In the genomic region with DNA sequence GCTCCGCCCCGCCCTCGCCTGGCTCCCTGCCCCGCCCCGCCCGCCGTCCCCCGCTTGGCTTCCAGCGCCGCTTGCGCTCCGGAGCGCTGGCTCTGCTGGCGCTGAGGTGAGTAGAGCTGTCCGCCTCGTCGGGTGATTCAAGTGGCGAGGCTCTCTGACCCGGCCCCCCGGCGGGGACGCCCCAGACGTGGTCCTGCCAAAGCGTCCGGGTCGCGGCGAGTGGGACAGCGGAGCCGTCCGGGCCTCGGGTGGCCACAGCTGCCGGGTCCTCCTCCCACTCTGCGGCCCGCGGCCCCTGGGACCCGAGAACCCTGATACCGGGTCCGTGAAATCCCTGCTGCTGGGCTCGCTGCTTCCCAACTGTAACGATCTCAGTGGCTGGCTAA, we compare ENCODE assay signal across 8 cellular contexts. TPM values are rescaled to one million over a fixed set of nuclear protein-coding genes. Genes with fewer than 3 reads are reported as not detected.
DNase-seq lines count a peak whose midpoint lies in the region; ATAC-seq and TF ChIP-seq lines count a peak whose summit lies in the region.

A gene (plus strand): TSS at position 46 of the 386 bp plus-strand sequence. CDS start 4,477 bp downstream, outside the sequence.

- TF ChIP-seq RAD21 in SK-N-SH (IDR thresholded peaks at IDR 0.05; ENCODE audit: low read length): no peak

- peak within 1 kb of the TSS; percentile 86 to 94 for H3K27ac ChIP-seq in SK-N-SH (ENCODE audit: low read depth in 2 of 2, low read length in 1 of 2)
- H3K27ac ChIP-seq in neutrophil: peak within 1 kb of the TSS; percentile 85

- no peaks in the 10 kb centered on the region for H4K20me1 ChIP-seq in SK-N-SH (ENCODE audit: insufficient read depth)

- H3F3A ChIP-seq in SK-N-SH (replicated peaks; ENCODE audit: insufficient read depth): peaks cover 11% of the 10 kb centered on the region

- H3K36me3 ChIP-seq in SK-N-SH (replicated peaks in 1 of 2; ENCODE audit: control insufficient read depth in 1 of 2, insufficient read depth in 2 of 2, low read length in 1 of 2) (peaks cover 0 to 7% of the 10 kb centered on the region in 2 experiments), neutrophil (no peaks in the 10 kb centered on the region)

- H3K4me3 ChIP-seq in AG04449 (ENCODE audit: low read depth, low read length) (peak within 1 kb of the TSS; percentile 86), SK-N-SH (ENCODE audit: low read depth in 2 of 2, low read length in 1 of 2) (peak within 1 kb of the TSS; percentile 87 to 94), fibroblast of mammary gland (ENCODE audit: control insufficient read depth, low read depth, low read length) (peak within 1 kb of the TSS; percentile 82), neutrophil (ENCODE audit: low read depth in 1 of 2, low read length in 1 of 2) (peak within 1 kb of the TSS; percentile 91 to 96)

- H3K9me2 ChIP-seq in SK-N-SH: no peaks in the 10 kb centered on the region

- TF ChIP-seq CTCF in AG04449 (IDR thresholded peaks at IDR 0.05; ENCODE audit: insufficient read depth, low read length, missing control alignments) (no peak), SK-N-SH (IDR thresholded peaks at IDR 0.05) (no peak), fibroblast of mammary gland (conservative IDR thresholded peaks at IDR 0.05; ENCODE audit: control insufficient read depth, insufficient read depth, low read depth, low read length) (no peak), neutrophil (IDR thresholded peaks at IDR 0.05) (no peak)

- POLR2A ChIA-PET in AG04449 (lab: Yijun Ruan, JAX): interaction anchor here (0.6 to 1.6 kb wide), 2 partner anchors 16 to 453 kb away, joined by 3 read pairs; no protein-coding TSS in a partner anchor
- POLR2A ChIA-PET in SK-N-SH (lab: Yijun Ruan, JAX): interaction anchor here (1.0 to 1.1 kb wide), 2 partner anchors 28 to 482 kb away, joined by 3 read pairs; a partner anchor contains a TSS
- POLR2A ChIA-PET in HEK293T (lab: Yijun Ruan, JAX): interaction anchor here (0.6 to 1.9 kb wide), 17 partner anchors 9 to 482 kb away, joined by 3 to 13 read pairs (median 3); a partner anchor contains a TSS

- TF ChIP-seq EP300 in SK-N-SH (IDR thresholded peaks at IDR 0.05; ENCODE audit: borderline replicate concordance in 1 of 2, low read depth in 1 of 2, low read length in 1 of 2): no peak; a peak in 1 of 4 replicates

- DNase-seq in AG04449 (ENCODE audit: low read depth, low spot score): no peak
- DNase-seq in SK-N-SH: no peak
- no peak for DNase-seq in fibroblast of mammary gland (ENCODE audit: low read depth)
- DNase-seq in AG20443 (ENCODE audit: low spot score): no peak
- no peak for DNase-seq in HEK293T (ENCODE audit: extremely low spot score)
- DNase-seq in effector CD8-positive, alpha-beta T cell (lab: John Stamatoyannopoulos, UW): no peak

- peak within 1 kb of the TSS; percentile 92 for H3K9ac ChIP-seq in SK-N-SH

- H3K4me2 ChIP-seq in SK-N-SH: peak within 1 kb of the TSS; percentile 84

- CTCF ChIA-PET in AG04449 (lab: Yijun Ruan, JAX): interaction anchor here (2.1 to 3.5 kb wide), 4 partner anchors 21 to 505 kb away, joined by 9 to 15 read pairs (median 10); no protein-coding TSS in a partner anchor
- CTCF ChIA-PET in SK-N-SH (lab: Yijun Ruan, JAX): interaction anchor here (1.0 to 4.2 kb wide), 4 partner anchors 22 to 453 kb away, joined by 3 to 18 read pairs (median 6); a partner anchor contains a TSS
- CTCF ChIA-PET in HEK293T (lab: Yijun Ruan, JAX): interaction anchor here (1.3 to 1.8 kb wide), 3 partner anchors 22 to 453 kb away, joined by 3 to 12 read pairs (median 4); no protein-coding TSS in a partner anchor

- no peaks in the 10 kb centered on the region for H3K9me3 ChIP-seq in SK-N-SH
- H3K9me3 ChIP-seq in neutrophil: no peaks in the 10 kb centered on the region

- H3K4me1 ChIP-seq in SK-N-SH (ENCODE audit: control insufficient read depth in 1 of 2, insufficient read depth in 2 of 2, low read depth in 1 of 2, low read length in 1 of 2) (peaks cover 8 to 18% of the 10 kb centered on the region in 2 experiments; a peak in 3 of 4 replicates), neutrophil (ENCODE audit: control insufficient read depth in 1 of 2, insufficient read depth in 1 of 2, low read depth in 1 of 2, low read length in 1 of 2) (peaks cover 33 to 38% of the 10 kb centered on the region in 2 experiments)

- H3K79me2 ChIP-seq in SK-N-SH (ENCODE audit: insufficient read depth): no peaks in the 10 kb centered on the region

- H2AFZ ChIP-seq in SK-N-SH (ENCODE audit: low read depth): peak within 1 kb of the TSS; percentile 89

- no peaks in the 10 kb centered on the region for H3K27me3 ChIP-seq in SK-N-SH (ENCODE audit: insufficient read depth)
- H3K27me3 ChIP-seq in neutrophil: peaks cover 9% of the 10 kb centered on the region

- 0% methylated on average over 4 of the region's 41 CpGs for WGBS in SK-N-SH (ENCODE audit: low lambda C conversion rate)

- ATAC-seq in GM19351 (IDR thresholded peaks at IDR 0.05; ENCODE audit: unreplicated experiment): peak; percentile 29

TF ChIP-seq in SK-N-SH, 30 proteins besides CTCF, POLR2A, EP300 and RAD21:
- 0 out of 2 replicates have a peak, but pooled peaks have one; percentile 15 for TF ChIP-seq SIN3A (IDR thresholded peaks at IDR 0.05; ENCODE audit: borderline replicate concordance, low read depth, low read length)
- TF ChIP-seq, protein P1, sequence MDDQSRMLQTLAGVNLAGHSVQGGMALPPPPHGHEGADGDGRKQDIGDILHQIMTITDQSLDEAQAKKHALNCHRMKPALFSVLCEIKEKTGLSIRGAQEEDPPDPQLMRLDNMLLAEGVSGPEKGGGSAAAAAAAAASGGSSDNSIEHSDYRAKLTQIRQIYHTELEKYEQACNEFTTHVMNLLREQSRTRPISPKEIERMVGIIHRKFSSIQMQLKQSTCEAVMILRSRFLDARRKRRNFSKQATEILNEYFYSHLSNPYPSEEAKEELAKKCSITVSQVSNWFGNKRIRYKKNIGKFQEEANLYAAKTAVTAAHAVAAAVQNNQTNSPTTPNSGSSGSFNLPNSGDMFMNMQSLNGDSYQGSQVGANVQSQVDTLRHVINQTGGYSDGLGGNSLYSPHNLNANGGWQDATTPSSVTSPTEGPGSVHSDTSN (IDR thresholded peaks at IDR 0.05): no peak
- TF ChIP-seq NFIC (IDR thresholded peaks at IDR 0.05; ENCODE audit: borderline replicate concordance): peak; percentile 29; the same call in 1 of the 2 replicates

TF ChIP-seq in HEK293T, 16 proteins besides CTCF, POLR2A, EP300 and RAD21:
- TF ChIP-seq, protein P2, sequence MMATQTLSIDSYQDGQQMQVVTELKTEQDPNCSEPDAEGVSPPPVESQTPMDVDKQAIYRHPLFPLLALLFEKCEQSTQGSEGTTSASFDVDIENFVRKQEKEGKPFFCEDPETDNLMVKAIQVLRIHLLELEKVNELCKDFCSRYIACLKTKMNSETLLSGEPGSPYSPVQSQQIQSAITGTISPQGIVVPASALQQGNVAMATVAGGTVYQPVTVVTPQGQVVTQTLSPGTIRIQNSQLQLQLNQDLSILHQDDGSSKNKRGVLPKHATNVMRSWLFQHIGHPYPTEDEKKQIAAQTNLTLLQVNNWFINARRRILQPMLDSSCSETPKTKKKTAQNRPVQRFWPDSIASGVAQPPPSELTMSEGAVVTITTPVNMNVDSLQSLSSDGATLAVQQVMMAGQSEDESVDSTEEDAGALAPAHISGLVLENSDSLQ (IDR thresholded peaks at IDR 0.05): no peak
- no peak for TF ChIP-seq LEF1 (IDR thresholded peaks at IDR 0.05; ENCODE audit: borderline replicate concordance)
- TF ChIP-seq TARDBP (IDR thresholded peaks at IDR 0.05): no peak
- no peak for TF ChIP-seq FOXA1 (IDR thresholded peaks at IDR 0.05)
- TF ChIP-seq ARNT (IDR thresholded peaks at IDR 0.05): no peak
- TF ChIP-seq FOXK2 (IDR thresholded peaks at IDR 0.05): no peak
- no peak for TF ChIP-seq SUZ12 (IDR thresholded peaks at IDR 0.05)
- no peak for TF ChIP-seq SP1 (IDR thresholded peaks at IDR 0.05)
- TF ChIP-seq FOXM1 (IDR thresholded peaks at IDR 0.05; ENCODE audit: borderline replicate concordance): no peak
- TF ChIP-seq HDGF (IDR thresholded peaks at IDR 0.05; ENCODE audit: borderline replicate concordance): no peak
- no peak for TF ChIP-seq CTBP1 (IDR thresholded peaks at IDR 0.05; ENCODE audit: borderline replicate concordance)
- no peak for TF ChIP-seq NFRKB (IDR thresholded peaks at IDR 0.05)
- no peak for TF ChIP-seq BHLHE40 (IDR thresholded peaks at IDR 0.05; ENCODE audit: borderline replicate concordance)
- no peak for TF ChIP-seq ELF4 (IDR thresholded peaks at IDR 0.05)
- no peak for TF ChIP-seq ZNF384 (IDR thresholded peaks at IDR 0.05)
- no peak for TF ChIP-seq L3MBTL2 (conservative IDR thresholded peaks at IDR 0.05)

RNA-seq across cellular contexts. Expression of the gene that starts here (rescaled TPM):
- 15.2 and 18.3 TPM in 2 replicates for polyA plus RNA-seq in SK-N-SH (2012; rRNA removed)
- polyA plus RNA-seq in SK-N-SH (2012; cell fraction: cytosol; rRNA removed): 17.4 and 18.9 TPM in 2 replicates
- polyA plus RNA-seq in SK-N-SH (2012; cell fraction: nucleus; rRNA removed): 8.3 and 10.8 TPM in 2 replicates
